ENCODE assay signal across 21 cellular contexts in genomic region chrX:55039471-55039870, GRCh38. TPM values are rescaled to one million over a fixed set of nuclear protein-coding genes. Genes with fewer than 3 reads are reported as not detected.
"Had no signal": no experiment of that assay in that cellular context is flagged by ENCODE, and none has a peak within 500 bp of the region (broad histone marks: within the 10 kb centered on the region; RNA-seq: fewer than 3 reads in every experiment).

No MANE protein-coding gene starts in this region.

- H3K27ac ChIP-seq: coronary artery, heart right ventricle, left ventricle myocardium inferior, skin epidermis, stomach, upper lobe of left lung had no signal

- H3K4me3 ChIP-seq: coronary artery, heart right ventricle, left ventricle myocardium inferior, skin epidermis, stomach, upper lobe of left lung had no signal

- H3K4me1 ChIP-seq: heart right ventricle, left ventricle myocardium inferior, stomach, upper lobe of left lung had no signal

- DNase-seq: activated CD4-positive, alpha-beta memory T cell treated with anti-CD3 and anti-CD28 coated beads, Interleukin-2, amount 10 ng/mL, durations not matched to agents 7 days and 5 days; activated CD4-positive, alpha-beta T cell treated with anti-CD3 and anti-CD28 coated beads for 48 hours; activated CD4-positive, CD25-positive, alpha-beta regulatory T cell; activated CD8-positive, alpha-beta memory T cell treated with anti-CD3 and anti-CD28 coated beads, Interleukin-2, amount 10 ng/mL, durations not matched to agents 7 days and 5 days; central memory CD4-positive, alpha-beta T cell; erythroblast; heart right ventricle; left ventricle myocardium inferior; occipital lobe; right cardiac atrium; stimulated activated CD4-positive, alpha-beta T cell treated with anti-CD3 and anti-CD28 coated beads, Interleukin-15, amount 100 ng/mL, for 24 hours; stimulated activated CD4-positive, alpha-beta T cell treated with anti-CD3 and anti-CD28 coated beads, Interleukin-4, amount 100 ng/mL, for 1 hour; stomach; upper lobe of left lung had no signal

- H3K36me3 ChIP-seq: heart right ventricle, left ventricle myocardium inferior, stomach, upper lobe of left lung had no signal

- H3K9me3 ChIP-seq: left ventricle myocardium inferior, upper lobe of left lung had no signal

- H3K27me3 ChIP-seq: stomach, upper lobe of left lung had no signal

RNA-seq across cellular contexts. Expression of gene ALAS2, which starts 8.7 kb away (rescaled TPM):
- total RNA-seq: activated CD4-positive, alpha-beta memory T cell treated with anti-CD3 and anti-CD28 coated beads, Interleukin-2, amount 10 ng/mL, durations not matched to agents 7 days and 5 days; activated CD8-positive, alpha-beta memory T cell treated with anti-CD3 and anti-CD28 coated beads, Interleukin-2, amount 10 ng/mL, durations not matched to agents 7 days and 5 days; kidney epithelial cell; progenitor cell of endocrine pancreas had no signal
- polyA plus RNA-seq: neural cell, right cardiac atrium, stomach had no signal

RNA-seq across cellular contexts. Expression of gene PAGE2B, which starts 35.4 kb away (rescaled TPM):
- total RNA-seq: heart right ventricle, kidney epithelial cell, left ventricle myocardium inferior, mononuclear cell, occipital lobe, progenitor cell of endocrine pancreas, right cardiac atrium, stomach, temporal lobe, upper lobe of left lung had no signal
- polyA plus RNA-seq: heart right ventricle, neural cell, right cardiac atrium had no signal

RNA-seq across cellular contexts. Expression of gene PFKFB1, which starts 45.5 kb away (rescaled TPM):
- total RNA-seq: kidney epithelial cell, occipital lobe had no signal

RNA-seq across cellular contexts. Expression of gene PAGE2, which starts 49.3 kb away (rescaled TPM):
- total RNA-seq: activated CD4-positive, alpha-beta memory T cell treated with anti-CD3 and anti-CD28 coated beads, Interleukin-2, amount 10 ng/mL, durations not matched to agents 7 days and 5 days; activated CD8-positive, alpha-beta memory T cell treated with anti-CD3 and anti-CD28 coated beads, Interleukin-2, amount 10 ng/mL, durations not matched to agents 7 days and 5 days; heart right ventricle; kidney epithelial cell; left ventricle myocardium inferior; mononuclear cell; occipital lobe; progenitor cell of endocrine pancreas; right cardiac atrium; stomach; temporal lobe; upper lobe of left lung had no signal
- polyA plus RNA-seq: heart right ventricle, neural cell, right cardiac atrium, stomach had no signal
